ENCODE assay signal across 1 cellular context in the genomic region with DNA sequence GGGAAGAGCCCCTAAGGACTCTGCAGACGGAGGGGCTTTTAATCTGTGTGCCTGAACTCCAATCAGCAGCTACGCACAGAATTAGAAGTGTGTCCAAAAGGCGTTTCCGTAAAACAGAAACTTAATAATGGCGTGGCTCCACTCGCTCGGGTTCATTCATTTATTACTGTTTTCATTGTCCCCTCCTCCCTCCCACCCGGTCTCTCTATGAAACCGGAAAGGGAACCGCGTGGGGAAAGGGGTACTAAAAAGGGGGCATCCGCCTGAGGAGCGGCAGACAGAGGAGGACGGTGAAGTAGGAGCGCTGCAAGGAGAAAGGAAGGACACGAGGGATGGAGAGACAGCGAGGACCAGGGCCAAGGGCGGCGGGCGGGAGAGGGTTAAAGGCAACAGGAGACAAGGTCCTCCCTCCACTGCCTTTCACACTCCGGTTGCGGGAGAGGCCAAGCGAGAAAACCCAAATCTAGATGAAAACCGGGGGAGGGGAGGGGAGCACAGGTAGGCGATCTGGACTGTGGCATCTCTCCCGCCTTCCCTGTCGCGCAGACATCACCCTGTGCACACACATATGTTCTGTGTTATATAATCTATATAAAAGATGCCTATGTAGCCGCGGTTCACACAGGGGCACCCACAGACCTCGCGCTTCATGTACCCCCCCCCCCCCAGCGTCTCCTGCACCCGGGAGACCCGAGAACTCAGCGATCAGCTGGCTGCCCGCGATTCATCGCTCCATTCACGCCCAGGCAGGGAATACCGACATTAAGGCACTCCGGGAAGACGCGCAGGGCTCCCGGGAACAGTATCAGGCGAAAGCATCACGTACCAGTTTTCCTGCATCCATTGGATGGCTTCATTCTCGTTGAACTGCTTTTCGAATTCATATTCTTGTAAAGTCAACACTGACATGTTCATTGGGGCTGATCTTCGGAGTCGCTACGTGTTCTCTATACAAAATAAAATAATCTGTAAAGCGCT.
TF ChIP-seq lines count a peak whose summit lies in the region.

No MANE protein-coding gene starts in this region.

TF ChIP-seq in HEK293, 187 proteins besides CTCF, POLR2A, EP300 and RAD21 (continued from another document):
- TF ChIP-seq, protein P1, sequence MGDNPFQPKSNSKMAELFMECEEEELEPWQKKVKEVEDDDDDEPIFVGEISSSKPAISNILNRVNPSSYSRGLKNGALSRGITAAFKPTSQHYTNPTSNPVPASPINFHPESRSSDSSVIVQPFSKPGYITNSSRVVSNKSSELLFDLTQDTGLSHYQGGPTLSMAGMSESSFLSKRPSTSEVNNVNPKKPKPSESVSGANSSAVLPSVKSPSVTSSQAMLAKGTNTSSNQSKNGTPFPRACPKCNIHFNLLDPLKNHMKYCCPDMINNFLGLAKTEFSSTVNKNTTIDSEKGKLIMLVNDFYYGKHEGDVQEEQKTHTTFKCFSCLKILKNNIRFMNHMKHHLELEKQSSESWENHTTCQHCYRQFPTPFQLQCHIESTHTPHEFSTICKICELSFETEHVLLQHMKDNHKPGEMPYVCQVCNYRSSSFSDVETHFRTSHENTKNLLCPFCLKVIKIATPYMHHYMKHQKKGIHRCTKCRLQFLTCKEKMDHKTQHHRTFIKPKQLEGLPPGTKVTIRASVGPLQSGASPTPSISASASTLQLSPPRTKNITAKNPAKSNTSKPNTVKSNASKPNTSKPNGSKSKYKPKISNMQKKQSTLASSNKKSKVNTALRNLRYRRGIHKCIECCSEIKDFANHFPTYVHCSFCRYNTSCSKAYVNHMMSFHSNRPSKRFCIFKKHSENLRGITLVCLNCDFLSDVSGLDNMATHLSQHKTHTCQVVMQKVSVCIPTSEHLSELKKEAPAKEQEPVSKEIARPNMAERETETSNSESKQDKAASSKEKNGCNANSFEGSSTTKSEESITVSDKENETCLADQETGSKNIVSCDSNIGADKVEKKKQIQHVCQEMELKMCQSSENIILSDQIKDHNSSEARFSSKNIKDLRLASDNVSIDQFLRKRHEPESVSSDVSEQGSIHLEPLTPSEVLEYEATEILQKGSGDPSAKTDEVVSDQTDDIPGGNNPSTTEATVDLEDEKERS (tag by site-specific recombination; IDR thresholded peaks at IDR 0.05), result no peak
- no peak for TF ChIP-seq ZNF658 (tag by site-specific recombination; IDR thresholded peaks at IDR 0.05)
- TF ChIP-seq SP2 (tag by site-specific recombination; IDR thresholded peaks at IDR 0.05), result peak; percentile 66
- TF ChIP-seq KLF7 (tag by site-specific recombination; IDR thresholded peaks at IDR 0.05; ENCODE audit: borderline replicate concordance), result peak; percentile 16; the same call in 1 of the 2 replicates
- TF ChIP-seq ZNF571 (tag by site-specific recombination; IDR thresholded peaks at IDR 0.05), result no peak
- TF ChIP-seq SCRT1 (tag by site-specific recombination; IDR thresholded peaks at IDR 0.05; ENCODE audit: borderline replicate concordance), result peak; percentile 83
- no peak for TF ChIP-seq ZNF768 (tag by site-specific recombination; IDR thresholded peaks at IDR 0.05)
- TF ChIP-seq, protein P2, sequence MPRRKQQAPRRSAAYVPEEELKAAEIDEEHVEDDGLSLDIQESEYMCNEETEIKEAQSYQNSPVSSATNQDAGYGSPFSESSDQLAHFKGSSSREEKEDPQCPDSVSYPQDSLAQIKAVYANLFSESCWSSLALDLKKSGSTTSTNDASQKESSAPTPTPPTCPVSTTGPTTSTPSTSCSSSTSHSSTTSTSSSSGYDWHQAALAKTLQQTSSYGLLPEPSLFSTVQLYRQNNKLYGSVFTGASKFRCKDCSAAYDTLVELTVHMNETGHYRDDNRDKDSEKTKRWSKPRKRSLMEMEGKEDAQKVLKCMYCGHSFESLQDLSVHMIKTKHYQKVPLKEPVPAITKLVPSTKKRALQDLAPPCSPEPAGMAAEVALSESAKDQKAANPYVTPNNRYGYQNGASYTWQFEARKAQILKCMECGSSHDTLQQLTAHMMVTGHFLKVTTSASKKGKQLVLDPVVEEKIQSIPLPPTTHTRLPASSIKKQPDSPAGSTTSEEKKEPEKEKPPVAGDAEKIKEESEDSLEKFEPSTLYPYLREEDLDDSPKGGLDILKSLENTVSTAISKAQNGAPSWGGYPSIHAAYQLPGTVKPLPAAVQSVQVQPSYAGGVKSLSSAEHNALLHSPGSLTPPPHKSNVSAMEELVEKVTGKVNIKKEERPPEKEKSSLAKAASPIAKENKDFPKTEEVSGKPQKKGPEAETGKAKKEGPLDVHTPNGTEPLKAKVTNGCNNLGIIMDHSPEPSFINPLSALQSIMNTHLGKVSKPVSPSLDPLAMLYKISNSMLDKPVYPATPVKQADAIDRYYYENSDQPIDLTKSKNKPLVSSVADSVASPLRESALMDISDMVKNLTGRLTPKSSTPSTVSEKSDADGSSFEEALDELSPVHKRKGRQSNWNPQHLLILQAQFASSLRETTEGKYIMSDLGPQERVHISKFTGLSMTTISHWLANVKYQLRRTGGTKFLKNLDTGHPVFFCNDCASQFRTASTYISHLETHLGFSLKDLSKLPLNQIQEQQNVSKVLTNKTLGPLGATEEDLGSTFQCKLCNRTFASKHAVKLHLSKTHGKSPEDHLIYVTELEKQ (tag by site-specific recombination; IDR thresholded peaks at IDR 0.05; ENCODE audit: borderline replicate concordance), result no peak
